ENCODE assay signal across 11 cellular contexts in genomic region chr1:21932127-21932526, GRCh38. TPM values are rescaled to one million over a fixed set of nuclear protein-coding genes. Genes with fewer than 3 reads are reported as not detected.
DNase-seq lines count a peak whose midpoint lies in the region; ATAC-seq and TF ChIP-seq lines count a peak whose summit lies in the region.
"Had no signal": no experiment of that assay in that cellular context is flagged by ENCODE, and none has a peak within 500 bp of the region (broad histone marks: within the 10 kb centered on the region; RNA-seq: fewer than 3 reads in every experiment).

No MANE protein-coding gene starts in this region.

- TF ChIP-seq POLR2A in thyroid gland (IDR thresholded peaks at IDR 0.05), result no peak

- DNase-seq in LHCN-M2 (ENCODE audit: low read depth) (peak; percentile 78), lung (ENCODE audit: low spot score) (no peak), thyroid gland (no peak), SW480 (ENCODE audit: low spot score) (no peak), NCI-H2227 treated with DMSO at 0.1 percent for 48 hours (lab: John Stamatoyannopoulos, UW) (no peak)
- DNase-seq in activated CD4-positive, alpha-beta T cell treated with anti-CD3 and anti-CD28 coated beads, Interleukin-2, amount 50 U/mL, for 1 hour, result no peak
- DNase-seq in effector memory CD4-positive, alpha-beta T cell, result no peak
- DNase-seq: activated B cell treated with CpG ODN at 0.5 μM for 24 hours, NCI-H524 had no signal

- WGBS in lung, 2 donors, result 47 to 50% methylated on average over 7 of the region's 7 CpGs
- WGBS in thyroid gland, 2 donors, result 50 to 63% methylated on average over 3 to 7 of the region's 7 CpGs

- ATAC-seq in lung (ENCODE audit: insufficient read depth, low FRiP score), result no peak

- H3K4me3 ChIP-seq in lung (no peak overlapping the region), thyroid gland (replicated peaks in 1 of 3) (no peak overlapping the region)
- no peak overlapping the region for H3K4me3 ChIP-seq in effector memory CD4-positive, alpha-beta T cell (ENCODE audit: insufficient read depth, low read depth, low read length, poor library complexity, severe bottlenecking)

- peaks cover 20 to 42% of the 10 kb centered on the region in 2 donors for H3K4me1 ChIP-seq in lung (ENCODE audit: control insufficient read depth in 2 of 2, insufficient read depth in 2 of 2, low read length in 2 of 2)
- H3K4me1 ChIP-seq in thyroid gland, result peaks cover 73 to 82% of the 10 kb centered on the region in 2 donors
- no peaks in the 10 kb centered on the region for H3K4me1 ChIP-seq in effector memory CD4-positive, alpha-beta T cell (ENCODE audit: control insufficient read depth, insufficient read depth, low read length, poor library complexity, severe bottlenecking)

- H3K36me3 ChIP-seq in lung (ENCODE audit: control insufficient read depth in 2 of 2, insufficient read depth in 2 of 2, low read length in 2 of 2) (no peaks in the 10 kb centered on the region), thyroid gland (no peaks in the 10 kb centered on the region)
- no peaks in the 10 kb centered on the region for H3K36me3 ChIP-seq in effector memory CD4-positive, alpha-beta T cell (ENCODE audit: control insufficient read depth, insufficient read depth, low read length)

- H3K9me3 ChIP-seq in lung (ENCODE audit: control insufficient read depth in 2 of 2, insufficient read depth in 1 of 2, low read length in 1 of 2) (no peaks in the 10 kb centered on the region), thyroid gland (no peaks in the 10 kb centered on the region)
- no peaks in the 10 kb centered on the region for H3K9me3 ChIP-seq in effector memory CD4-positive, alpha-beta T cell (ENCODE audit: control insufficient read depth, low read length)

- intact Hi-C loops in thyroid gland (cut with DNase I), result no loop called here

- H3K27ac ChIP-seq in cingulate gyrus (ENCODE audit: low read depth, low read length) (peak overlapping the region; percentile 54), lung (ENCODE audit: low read depth in 1 of 2, low read length in 1 of 2) (peak overlapping the region; percentile 95), thyroid gland (peak overlapping the region; percentile 89 to 98 (median 95))
- H3K27ac ChIP-seq in effector memory CD4-positive, alpha-beta T cell (ENCODE audit: insufficient read depth, low read length, poor library complexity, severe bottlenecking), result no peak overlapping the region

- TF ChIP-seq CTCF in lung (IDR thresholded peaks at IDR 0.05; ENCODE audit: control extremely low read depth, extremely low read depth) (no peak), thyroid gland (IDR thresholded peaks at IDR 0.05) (no peak)

- no peaks in the 10 kb centered on the region for H3K27me3 ChIP-seq in lung (ENCODE audit: control insufficient read depth, insufficient read depth)
- no peaks in the 10 kb centered on the region for H3K27me3 ChIP-seq in thyroid gland
- H3K27me3 ChIP-seq in effector memory CD4-positive, alpha-beta T cell (replicated peaks; ENCODE audit: control insufficient read depth, insufficient read depth, low read length, poor library complexity, severe bottlenecking), result no peaks in the 10 kb centered on the region

RNA-seq across cellular contexts. Expression of gene HSPG2, which starts 5.0 kb away (rescaled TPM):
- 106 and 143 TPM in 2 replicates for total RNA-seq in LHCN-M2 (2014; rRNA removed)
- polyA plus RNA-seq in LHCN-M2 (2012), result 136 TPM
- total RNA-seq in lung, result 100 to 1,000 TPM; 180 to 335 TPM
- polyA plus RNA-seq in lung, result 100 to 1,000 TPM in 1 of 2 donors, 10 to 100 TPM in 1; 58.0 to 100 TPM
- 100 to 1,000 TPM in 2 of 4 donors, 10 to 100 TPM in 2; 75.7 to 239 (median 96.8) TPM for total RNA-seq in thyroid gland

RNA-seq across cellular contexts. Expression of gene CELA3B, which starts 44.7 kb away (rescaled TPM):
- total RNA-seq in LHCN-M2 (2014; rRNA removed), result not detected in 2 replicates
- not detected for polyA plus RNA-seq in LHCN-M2 (2012)
- total RNA-seq in lung, result 1 to 10 TPM in 1 of 2 donors, not detected in 1; 6.7 TPM
- under 1 TPM; 0.18 to 0.37 TPM for polyA plus RNA-seq in lung
- not detected for total RNA-seq in thyroid gland
- total RNA-seq: activated B cell treated with CpG ODN at 0.5 μM for 24 hours, kidney epithelial cell had no signal
